Comparison of ENCODE assay signal across 8 cellular contexts in genomic region chr1:75785964-75786853, GRCh38. TPM values are rescaled to one million over a fixed set of nuclear protein-coding genes. Genes with fewer than 3 reads are reported as not detected.
A peak's percentile ranks its signal among the peaks of the same experiment; 100 is the strongest.
DNase-seq lines count a peak whose midpoint lies in the region; ATAC-seq and TF ChIP-seq lines count a peak whose summit lies in the region.

RABGGTB (plus strand) TSS chr1:75786256; CDS start chr1:75786272, 16 bp downstream.

- no peaks in the 10 kb centered on the region for H3K9me3 ChIP-seq in fibroblast of lung (ENCODE audit: control insufficient read depth, insufficient read depth, low read depth, low read length)
- no peaks in the 10 kb centered on the region for H3K9me3 ChIP-seq in naive thymus-derived CD4-positive, alpha-beta T cell (ENCODE audit: control insufficient read depth in 2 of 3, low read length in 3 of 3)

- POLR2A ChIA-PET in RWPE1 (lab: Yijun Ruan, JAX; ENCODE audit: low non-redundant PET) = interaction anchor here (0.6 to 1.0 kb wide), 3 partner anchors 10 to 41 kb away, joined by 3 to 5 read pairs (median 3); partner anchors contain the start of gene MSH4
- POLR2A ChIA-PET in naive thymus-derived CD4-positive, alpha-beta T cell (lab: Charles Lee) = interaction anchor here (0.6 to 1.6 kb wide), 5 partner anchors 14 to 413 kb away, joined by 3 to 4 read pairs (median 3); no protein-coding TSS in a partner anchor

- no peaks in the 10 kb centered on the region for H3K36me3 ChIP-seq in fibroblast of lung (ENCODE audit: control insufficient read depth, insufficient read depth, low read length)
- H3K36me3 ChIP-seq in naive thymus-derived CD4-positive, alpha-beta T cell (ENCODE audit: control insufficient read depth in 2 of 3, insufficient read depth in 3 of 3, low read length in 3 of 3) = peaks cover 4 to 22% (median 10%) of the 10 kb centered on the region in 3 experiments

- DNase-seq in Daoy (ENCODE audit: low read depth) = peak; percentile 99
- peak; percentile 69 for DNase-seq in GOT3 (lab: John Stamatoyannopoulos, UW)
- peak; percentile 89 for DNase-seq in LNCaP clone FGC (ENCODE audit: low read depth)
- DNase-seq in RWPE1 (ENCODE audit: low spot score) = peak; percentile 97
- DNase-seq in fibroblast of lung (ENCODE audit: low read depth in 2 of 2) = peak; percentile 91 to 98
- DNase-seq in naive thymus-derived CD4-positive, alpha-beta T cell = peak; percentile 87 to 94 (median 91)
- peak; percentile 98 for DNase-seq in stimulated activated naive B cell treated with anti-CD40 and anti-IgM and Interleukin-4, amounts not matched to agents 10 μg/mL and 1 μg/mL and 100 μg/mL, for 72 hours

- TF ChIP-seq CTCF in LNCaP clone FGC (IDR thresholded peaks at IDR 0.05; ENCODE audit: control insufficient read depth, extremely low read depth, insufficient read depth) (no peak), RWPE1 (conservative IDR thresholded peaks at IDR 0.05; ENCODE audit: low read depth) (no peak), fibroblast of lung (conservative IDR thresholded peaks at IDR 0.05 in 1 of 2, IDR thresholded peaks at IDR 0.05 in 1 of 2; ENCODE audit: low read depth in 1 of 2, low read length in 2 of 2) (no peak)

- H3K27ac ChIP-seq in RWPE1 (peak within 1 kb of the TSS; percentile 71), fibroblast of lung (ENCODE audit: insufficient read depth, low read length) (peak within 1 kb of the TSS; percentile 88)
- H3K27ac ChIP-seq in naive thymus-derived CD4-positive, alpha-beta T cell (ENCODE audit: low read depth, low read length) = peak within 1 kb of the TSS; percentile 83

- ATAC-seq in activated T-helper 17 cell treated with anti-CD3 and anti-CD28 coated beads, Interleukin-2, amount 50 U/mL, for 72 hours (replicated peaks) = peak; percentile 93
- peak; percentile 98 for ATAC-seq in naive thymus-derived CD4-positive, alpha-beta T cell
- peak; percentile 88 to 95 for ATAC-seq in stimulated activated naive B cell treated with anti-CD40 and anti-IgM and Interleukin-4, amounts not matched to agents 10 μg/mL and 1 μg/mL and 100 μg/mL, for 72 hours (replicated peaks)

- H3K79me2 ChIP-seq in fibroblast of lung (ENCODE audit: control insufficient read depth, insufficient read depth, low read length) = peaks cover 52% of the 10 kb centered on the region

- H2AFZ ChIP-seq in fibroblast of lung (ENCODE audit: low read length) = peak within 1 kb of the TSS; percentile 92

- H3K4me1 ChIP-seq in fibroblast of lung (ENCODE audit: control insufficient read depth, extremely low read depth, insufficient read depth, low read length) = peaks cover 2% of the 10 kb centered on the region
- H3K4me1 ChIP-seq in naive thymus-derived CD4-positive, alpha-beta T cell (ENCODE audit: control insufficient read depth in 2 of 2, insufficient read depth in 2 of 2, low read length in 2 of 2) = peaks cover 33 to 44% of the 10 kb centered on the region in 2 donors

- H3K27me3 ChIP-seq in fibroblast of lung (ENCODE audit: control insufficient read depth, insufficient read depth, low read length) = no peaks in the 10 kb centered on the region
- H3K27me3 ChIP-seq in naive thymus-derived CD4-positive, alpha-beta T cell (ENCODE audit: control insufficient read depth in 2 of 2, insufficient read depth in 2 of 2, low read length in 2 of 2) = no peaks in the 10 kb centered on the region

- CTCF ChIA-PET in RWPE1 (lab: Yijun Ruan, JAX) = no interaction called here
- CTCF ChIA-PET in naive thymus-derived CD4-positive, alpha-beta T cell (lab: Charles Lee) = interaction anchor here (1.0 kb wide), 1 partner anchor 22 kb away, joined by 3 read pairs; no protein-coding TSS in a partner anchor

- H3K4me3 ChIP-seq in LNCaP clone FGC (ENCODE audit: low read depth, low read length) (peak within 1 kb of the TSS; percentile 96), fibroblast of lung (replicated peaks in 1 of 4; ENCODE audit: control extremely low read depth in 1 of 4, insufficient read depth in 1 of 4, low read depth in 3 of 4, low read length in 4 of 4) (peak within 1 kb of the TSS; percentile 73 to 100 (median 80))
- H3K4me3 ChIP-seq in naive thymus-derived CD4-positive, alpha-beta T cell (ENCODE audit: low read length) = peak within 1 kb of the TSS; percentile 97

- peak within 1 kb of the TSS; percentile 76 for H3K9ac ChIP-seq in fibroblast of lung (ENCODE audit: insufficient read depth, low read length)

- H3K36me3 Mint-ChIP-seq in activated T-helper 17 cell treated with anti-CD3 and anti-CD28 coated beads, Interleukin-2, amount 50 U/mL, for 72 hours (ENCODE audit: low read depth) = peaks cover 54% of the 10 kb centered on the region
- peaks cover 3 to 34% (median 15%) of the 10 kb centered on the region in 5 donors for H3K36me3 Mint-ChIP-seq in naive thymus-derived CD4-positive, alpha-beta T cell
- peaks cover 40 to 54% of the 10 kb centered on the region in 2 donors for H3K36me3 Mint-ChIP-seq in stimulated activated naive B cell treated with anti-CD40 and anti-IgM and Interleukin-4, amounts not matched to agents 10 μg/mL and 1 μg/mL and 100 μg/mL, for 72 hours

- H3K4me2 ChIP-seq in fibroblast of lung (ENCODE audit: extremely low read depth, insufficient read depth, low read length) = peak within 1 kb of the TSS; percentile 97

- H4K20me1 ChIP-seq in fibroblast of lung (ENCODE audit: control insufficient read depth, extremely low read depth, insufficient read depth, low read length) = peaks cover under 1% of the 10 kb centered on the region

- intact Hi-C loops in naive thymus-derived CD4-positive, alpha-beta T cell (cut with micrococcal nuclease) = loop anchor here (1.0 to 10.0 kb wide), 15 partner anchors 44 to 1993 kb away; partner anchors contain the start of genes ACADM (in 2 of the 2), MIGA1 (in 2 of the 2), PIGK (in 2 of the 2) and ZZZ3 (in 2 of the 2)

- H3K4me3 Mint-ChIP-seq in activated T-helper 17 cell treated with anti-CD3 and anti-CD28 coated beads, Interleukin-2, amount 50 U/mL, for 72 hours = peak within 1 kb of the TSS; percentile 99
- H3K4me3 Mint-ChIP-seq in naive thymus-derived CD4-positive, alpha-beta T cell = peak within 1 kb of the TSS; percentile 88 to 99 (median 97)
- peak within 1 kb of the TSS; percentile 94 to 95 for H3K4me3 Mint-ChIP-seq in stimulated activated naive B cell treated with anti-CD40 and anti-IgM and Interleukin-4, amounts not matched to agents 10 μg/mL and 1 μg/mL and 100 μg/mL, for 72 hours

- no peaks in the 10 kb centered on the region for H3K9me3 Mint-ChIP-seq in activated T-helper 17 cell treated with anti-CD3 and anti-CD28 coated beads, Interleukin-2, amount 50 U/mL, for 72 hours
- peaks cover 0 to 5% (median 0%) of the 10 kb centered on the region in 11 donors for H3K9me3 Mint-ChIP-seq in naive thymus-derived CD4-positive, alpha-beta T cell
- peaks cover 0 to 1% of the 10 kb centered on the region in 2 donors for H3K9me3 Mint-ChIP-seq in stimulated activated naive B cell treated with anti-CD40 and anti-IgM and Interleukin-4, amounts not matched to agents 10 μg/mL and 1 μg/mL and 100 μg/mL, for 72 hours

- H3K27me3 Mint-ChIP-seq in activated T-helper 17 cell treated with anti-CD3 and anti-CD28 coated beads, Interleukin-2, amount 50 U/mL, for 72 hours = no peaks in the 10 kb centered on the region
- peaks cover 0 to 7% (median 0%) of the 10 kb centered on the region in 5 donors for H3K27me3 Mint-ChIP-seq in naive thymus-derived CD4-positive, alpha-beta T cell
- peaks cover 5 to 6% of the 10 kb centered on the region in 2 donors for H3K27me3 Mint-ChIP-seq in stimulated activated naive B cell treated with anti-CD40 and anti-IgM and Interleukin-4, amounts not matched to agents 10 μg/mL and 1 μg/mL and 100 μg/mL, for 72 hours

- peaks cover 24% of the 10 kb centered on the region for H3K4me1 Mint-ChIP-seq in activated T-helper 17 cell treated with anti-CD3 and anti-CD28 coated beads, Interleukin-2, amount 50 U/mL, for 72 hours
- peaks cover 44 to 62% (median 48%) of the 10 kb centered on the region in 7 donors for H3K4me1 Mint-ChIP-seq in naive thymus-derived CD4-positive, alpha-beta T cell
- H3K4me1 Mint-ChIP-seq in stimulated activated naive B cell treated with anti-CD40 and anti-IgM and Interleukin-4, amounts not matched to agents 10 μg/mL and 1 μg/mL and 100 μg/mL, for 72 hours = peaks cover 24 to 52% of the 10 kb centered on the region in 2 donors

- H3K27ac Mint-ChIP-seq in activated T-helper 17 cell treated with anti-CD3 and anti-CD28 coated beads, Interleukin-2, amount 50 U/mL, for 72 hours = peak within 1 kb of the TSS; percentile 97
- H3K27ac Mint-ChIP-seq in naive thymus-derived CD4-positive, alpha-beta T cell = peak within 1 kb of the TSS; percentile 85 to 99 (median 97)
- peak within 1 kb of the TSS; percentile 97 for H3K27ac Mint-ChIP-seq in stimulated activated naive B cell treated with anti-CD40 and anti-IgM and Interleukin-4, amounts not matched to agents 10 μg/mL and 1 μg/mL and 100 μg/mL, for 72 hours

RNA-seq across cellular contexts. Expression of gene RABGGTB, which starts in this region (rescaled TPM):
- 293 and 337 TPM in 2 replicates for total RNA-seq in Daoy (2014; rRNA removed; shearing (Covaris generic))
- total RNA-seq in activated T-helper 17 cell treated with anti-CD3 and anti-CD28 coated beads, Interleukin-2, amount 50 U/mL, for 72 hours = 100 to 1,000 TPM; 109 to 165 TPM
- 75.0 and 83.2 TPM in 2 replicates for total RNA-seq in fibroblast of lung
- 74.5 and 87.5 TPM in 2 replicates for polyA plus RNA-seq in fibroblast of lung
- 45.1 and 53.8 TPM in 2 replicates for polyA plus RNA-seq in fibroblast of lung (2012)
- polyA minus RNA-seq in fibroblast of lung (ENCODE audit: low replicate concordance) = 8.4 and 12.2 TPM in 2 replicates
- total RNA-seq in naive thymus-derived CD4-positive, alpha-beta T cell = 100 to 1,000 TPM in 3 of 5 experiments, 10 to 100 TPM in 2; 89.7 to 140 (median 101) TPM
- polyA plus RNA-seq in naive thymus-derived CD4-positive, alpha-beta T cell = 10 to 100 TPM; 10.1 to 12.1 TPM

Comparison
In these comparisons a context has a peak if more than half of its experiments do, and no peak if none do; other contexts are left out.
1. Peak in every context shown above with its lines: DNase-seq, ATAC-seq, H3K4me3 ChIP-seq and H3K27ac ChIP-seq.